ENCODE assay signal across 8 cellular contexts in genomic region chr5:114940709-114941108, GRCh38.
"Had no signal": no experiment of that assay in that cellular context is flagged by ENCODE, and none has a peak within 500 bp of the region (broad histone marks: within the 10 kb centered on the region; RNA-seq: fewer than 3 reads in every experiment).

No MANE protein-coding gene starts in this region.

- DNase-seq: GDM1, GF-D8 had no signal

- FAIRE-seq: G401.6, GM12878, GM12891, GM12892, GM18507, GM19239 had no signal

- ATAC-seq: GM12878 had no signal

- H3K4me3 ChIP-seq: GM12878 had no signal
